ENCODE assay signal across 8 cellular contexts in the genomic region with DNA sequence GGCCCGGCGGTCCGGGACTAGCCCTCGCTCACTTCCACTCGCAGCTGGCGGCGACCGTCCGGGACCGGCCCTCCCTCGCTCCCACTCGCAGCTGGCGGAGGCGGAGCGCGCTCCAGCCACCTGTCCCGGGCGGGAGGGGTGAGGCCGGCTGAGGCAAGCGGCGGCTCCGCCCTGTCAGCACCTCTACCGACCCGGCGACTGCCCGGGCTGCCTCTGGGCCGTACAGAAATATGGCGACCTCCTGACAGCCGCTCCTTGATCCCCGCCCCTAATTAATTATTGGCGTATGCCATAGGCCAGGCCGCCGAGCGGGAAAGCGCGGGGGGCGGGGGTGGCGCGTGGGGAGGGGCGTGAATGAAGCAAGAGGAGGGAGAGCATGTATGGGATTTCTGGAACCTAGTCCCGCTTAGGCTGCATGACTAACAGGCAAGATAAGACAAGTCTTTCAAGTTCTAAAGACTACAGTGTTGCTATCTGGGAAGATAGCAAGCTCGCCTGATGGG. TPM values are rescaled to one million over a fixed set of nuclear protein-coding genes. Genes with fewer than 3 reads are reported as not detected.
DNase-seq lines count a peak whose midpoint lies in the region; ATAC-seq and TF ChIP-seq lines count a peak whose summit lies in the region.

TSS of gene MORC4 (minus strand) at position 200 of the 503 bp plus-strand sequence. CDS start 243 bp downstream, outside the sequence.

- TF ChIP-seq POLR2A in Peyer's patch (IDR thresholded peaks at IDR 0.05): peak; percentile 26 to 66

- H3K36me3 Mint-ChIP-seq in CD14-positive monocyte (no peaks in the 10 kb centered on the region), natural killer cell (no peaks in the 10 kb centered on the region)

- H3K27me3 Mint-ChIP-seq in CD14-positive monocyte (ENCODE audit: low read depth in 3 of 3) (peaks cover 5 to 39% (median 31%) of the 10 kb centered on the region in 3 donors), natural killer cell (ENCODE audit: low read depth in 2 of 2) (peaks cover 5 to 38% of the 10 kb centered on the region in 2 donors)

- no peaks in the 10 kb centered on the region for H3K36me3 ChIP-seq in Peyer's patch

- H3K27ac Mint-ChIP-seq in CD14-positive monocyte (no peak within 1 kb of the TSS), natural killer cell (peak within 1 kb of the TSS in 1 of 2 donors; percentile 18)

- peak within 1 kb of the TSS; percentile 46 to 70 (median 60) for H3K4me3 ChIP-seq in Peyer's patch
- H3K4me3 ChIP-seq in fibroblast of the aortic adventitia (ENCODE audit: low read depth, low read length): peak within 1 kb of the TSS; percentile 71

- H3K4me1 Mint-ChIP-seq in CD14-positive monocyte (peaks cover 7% of the 10 kb centered on the region), natural killer cell (peaks cover 11% of the 10 kb centered on the region in 2 donors)

- no peaks in the 10 kb centered on the region for H3K4me1 ChIP-seq in Peyer's patch

- peak within 1 kb of the TSS; percentile 43 to 63 (median 61) for H3K27ac ChIP-seq in Peyer's patch

- no peak for DNase-seq in CD14-positive monocyte (ENCODE audit: low spot score)
- DNase-seq in HUDEP-2 (lab: John Stamatoyannopoulos, UW; ENCODE audit: unreplicated experiment in 76 of 76): peak in 42 of 76 experiments; percentile 0 to 39 (median 9)
- DNase-seq in Peyer's patch: peak; percentile 61 to 90 (median 85)
- peak; percentile 85 for DNase-seq in activated effector memory CD4-positive, alpha-beta T cell treated with anti-CD3 and anti-CD28 coated beads, Interleukin-2, amount 50 U/mL, for 16 hours
- peak; percentile 80 for DNase-seq in fibroblast of the aortic adventitia (ENCODE audit: low read depth)
- DNase-seq in natural killer cell: peak; percentile 21
- DNase-seq in stimulated activated naive CD4-positive, alpha-beta T cell treated with Interleukin-2 at 50 U/mL for 16 hours (lab: John Stamatoyannopoulos, UW): peak; percentile 51

- TF ChIP-seq CTCF in CD14-positive monocyte (IDR thresholded peaks at IDR 0.05) (no peak), Peyer's patch (IDR thresholded peaks at IDR 0.05) (no peak), fibroblast of the aortic adventitia (IDR thresholded peaks at IDR 0.05; ENCODE audit: insufficient read depth, low read length) (no peak), natural killer cell (IDR thresholded peaks at IDR 0.05) (no peak)

- no peaks in the 10 kb centered on the region for H3K27me3 ChIP-seq in Peyer's patch

- H3K9me3 Mint-ChIP-seq in CD14-positive monocyte: peaks cover 0 to 9% (median 2%) of the 10 kb centered on the region in 7 donors
- no peaks in the 10 kb centered on the region for H3K9me3 Mint-ChIP-seq in natural killer cell

- H3K4me3 Mint-ChIP-seq in CD14-positive monocyte: peak within 1 kb of the TSS; percentile 74 to 91
- peak within 1 kb of the TSS; percentile 90 for H3K4me3 Mint-ChIP-seq in natural killer cell

- ATAC-seq in GM21360 (IDR thresholded peaks at IDR 0.05; ENCODE audit: unreplicated experiment) (peak; percentile 83), natural killer cell (peak; percentile 79 to 87 (median 86))

- intact Hi-C loops in CD14-positive monocyte (cut with micrococcal nuclease) (no loop called here), natural killer cell (cut with micrococcal nuclease) (no loop called here)

- H3K9me3 ChIP-seq in Peyer's patch: no peaks in the 10 kb centered on the region

RNA-seq across cellular contexts. Expression of gene MORC4, which starts in this region (rescaled TPM):
- under 1 TPM; 0.06 to 0.10 TPM for polyA plus RNA-seq in CD14-positive monocyte
- total RNA-seq in Peyer's patch: 10 to 100 TPM in 2 of 4 donors, 1 to 10 TPM in 2; 5.9 to 47.9 (median 10.4) TPM
- total RNA-seq in fibroblast of the aortic adventitia (ENCODE audit: low replicate concordance): 38.4 and 42.4 TPM in 2 replicates
- 1 to 10 TPM; 2.5 to 3.6 (median 3.0) TPM for total RNA-seq in natural killer cell
